Comparison of ENCODE assay signal across 2 cellular contexts in the genomic region with DNA sequence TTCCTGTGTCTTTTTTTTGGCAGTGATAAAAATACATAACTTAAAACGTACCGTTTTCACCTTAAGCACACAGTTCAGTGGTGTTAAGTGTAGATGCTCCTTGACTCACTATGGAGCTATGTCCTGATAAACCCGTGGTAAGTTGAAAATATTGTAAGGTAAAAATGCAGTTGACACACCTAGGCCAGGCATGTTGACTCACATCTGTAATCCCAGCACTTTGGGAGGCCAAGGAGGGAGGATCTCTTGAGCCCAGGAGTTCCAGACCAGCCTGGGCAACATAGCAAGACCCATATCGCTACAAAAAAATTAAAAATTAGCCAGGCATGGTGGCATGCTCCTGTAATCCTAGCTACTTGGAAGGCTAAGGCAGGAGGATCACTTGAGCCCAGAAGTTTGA.
TF ChIP-seq lines count a peak whose summit lies in the region.

No MANE protein-coding gene starts in this region.

TF ChIP-seq in HCT116, 20 proteins besides CTCF, POLR2A, EP300 and RAD21:
- no peak for TF ChIP-seq ATF3 (IDR thresholded peaks at IDR 0.05)
- TF ChIP-seq ZNF274 (IDR thresholded peaks at IDR 0.05; ENCODE audit: low read depth, low read length) = no peak
- no peak for TF ChIP-seq SRF (IDR thresholded peaks at IDR 0.05; ENCODE audit: low read depth)
- TF ChIP-seq FOSL1 (IDR thresholded peaks at IDR 0.05; ENCODE audit: low read depth) = no peak
- TF ChIP-seq SIN3A (IDR thresholded peaks at IDR 0.05; ENCODE audit: low read depth) = no peak
- no peak for TF ChIP-seq TCF7L2 (IDR thresholded peaks at IDR 0.05; ENCODE audit: borderline replicate concordance, extremely low read depth, insufficient read depth, insufficient read length)
- no peak for TF ChIP-seq EZH2phosphoT487 (IDR thresholded peaks at IDR 0.05; ENCODE audit: borderline replicate concordance)
- no peak for TF ChIP-seq MAX (IDR thresholded peaks at IDR 0.05)
- TF ChIP-seq SP1 (IDR thresholded peaks at IDR 0.05; ENCODE audit: low read depth) = no peak
- TF ChIP-seq, protein P1, sequence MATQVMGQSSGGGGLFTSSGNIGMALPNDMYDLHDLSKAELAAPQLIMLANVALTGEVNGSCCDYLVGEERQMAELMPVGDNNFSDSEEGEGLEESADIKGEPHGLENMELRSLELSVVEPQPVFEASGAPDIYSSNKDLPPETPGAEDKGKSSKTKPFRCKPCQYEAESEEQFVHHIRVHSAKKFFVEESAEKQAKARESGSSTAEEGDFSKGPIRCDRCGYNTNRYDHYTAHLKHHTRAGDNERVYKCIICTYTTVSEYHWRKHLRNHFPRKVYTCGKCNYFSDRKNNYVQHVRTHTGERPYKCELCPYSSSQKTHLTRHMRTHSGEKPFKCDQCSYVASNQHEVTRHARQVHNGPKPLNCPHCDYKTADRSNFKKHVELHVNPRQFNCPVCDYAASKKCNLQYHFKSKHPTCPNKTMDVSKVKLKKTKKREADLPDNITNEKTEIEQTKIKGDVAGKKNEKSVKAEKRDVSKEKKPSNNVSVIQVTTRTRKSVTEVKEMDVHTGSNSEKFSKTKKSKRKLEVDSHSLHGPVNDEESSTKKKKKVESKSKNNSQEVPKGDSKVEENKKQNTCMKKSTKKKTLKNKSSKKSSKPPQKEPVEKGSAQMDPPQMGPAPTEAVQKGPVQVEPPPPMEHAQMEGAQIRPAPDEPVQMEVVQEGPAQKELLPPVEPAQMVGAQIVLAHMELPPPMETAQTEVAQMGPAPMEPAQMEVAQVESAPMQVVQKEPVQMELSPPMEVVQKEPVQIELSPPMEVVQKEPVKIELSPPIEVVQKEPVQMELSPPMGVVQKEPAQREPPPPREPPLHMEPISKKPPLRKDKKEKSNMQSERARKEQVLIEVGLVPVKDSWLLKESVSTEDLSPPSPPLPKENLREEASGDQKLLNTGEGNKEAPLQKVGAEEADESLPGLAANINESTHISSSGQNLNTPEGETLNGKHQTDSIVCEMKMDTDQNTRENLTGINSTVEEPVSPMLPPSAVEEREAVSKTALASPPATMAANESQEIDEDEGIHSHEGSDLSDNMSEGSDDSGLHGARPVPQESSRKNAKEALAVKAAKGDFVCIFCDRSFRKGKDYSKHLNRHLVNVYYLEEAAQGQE (IDR thresholded peaks at IDR 0.05; ENCODE audit: low read depth) = no peak
- no peak for TF ChIP-seq YY1 (IDR thresholded peaks at IDR 0.05; ENCODE audit: extremely low read depth, insufficient replicate concordance, low read depth, low read length)
- no peak for TF ChIP-seq ELF1 (IDR thresholded peaks at IDR 0.05; ENCODE audit: borderline replicate concordance, low read depth)
- no peak for TF ChIP-seq JUND (IDR thresholded peaks at IDR 0.05)
- TF ChIP-seq CEBPB (IDR thresholded peaks at IDR 0.05; ENCODE audit: low read depth) = no peak
- TF ChIP-seq POLR2AphosphoS5 (IDR thresholded peaks at IDR 0.05; ENCODE audit: low read depth, low read length) = no peak
- no peak for TF ChIP-seq CBX3 (IDR thresholded peaks at IDR 0.05; ENCODE audit: low read depth)
- TF ChIP-seq ZFX (IDR thresholded peaks at IDR 0.05) = no peak
- no peak for TF ChIP-seq EZH2 (IDR thresholded peaks at IDR 0.05)

TF ChIP-seq in H1, 55 proteins besides CTCF, POLR2A, EP300 and RAD21:
- TF ChIP-seq PHF8 (conservative IDR thresholded peaks at IDR 0.05; ENCODE audit: low read depth, low read length) (no peak), SUZ12 (IDR thresholded peaks at IDR 0.05; ENCODE audit: low read length) (no peak), KDM4A (IDR thresholded peaks at IDR 0.05; ENCODE audit: low read depth, low read length, severe bottlenecking) (no peak)
